13 cellular contexts compared by ENCODE assay signal in the genomic region with DNA sequence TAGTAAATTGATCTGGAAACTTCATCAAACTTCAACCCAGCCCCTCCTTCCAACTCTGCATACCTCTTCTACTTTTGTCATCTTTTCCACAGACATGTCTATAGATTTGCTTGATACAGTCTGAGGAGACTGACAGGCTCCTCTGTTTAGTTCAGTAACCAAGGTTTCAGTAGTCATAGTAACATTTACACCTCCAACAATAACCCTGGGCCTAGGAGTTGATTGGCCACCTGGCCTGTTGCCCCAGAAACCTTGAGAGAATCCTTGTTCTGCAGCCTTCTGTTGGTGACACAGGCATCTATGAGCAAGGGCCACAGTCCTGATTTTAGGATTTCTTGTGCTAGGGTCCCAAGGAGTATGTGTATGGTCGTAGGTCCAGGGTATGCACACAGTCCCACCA. TPM values are rescaled to one million over a fixed set of nuclear protein-coding genes. Genes with fewer than 3 reads are reported as not detected.
A peak's percentile ranks its signal among the peaks of the same experiment; 100 is the strongest.
DNase-seq lines count a peak whose midpoint lies in the region; ATAC-seq and TF ChIP-seq lines count a peak whose summit lies in the region.
"Had no signal": no experiment of that assay in that cellular context is flagged by ENCODE, and none has a peak within 500 bp of the region (broad histone marks: within the 10 kb centered on the region; RNA-seq: fewer than 3 reads in every experiment).

A gene (minus strand): TSS at position 122 of the 400 bp plus-strand sequence. CDS start 26 bp downstream, at position 96.

- H2AK5ac ChIP-seq in mesenchymal stem cell (ENCODE audit: low read length, severe bottlenecking) = no peak within 1 kb of the TSS

- peaks cover 9% of the 10 kb centered on the region; the same call in 1 of the 2 replicates for H4K20me1 ChIP-seq in GM23338 (replicated peaks; ENCODE audit: insufficient read depth)

- H3K23ac ChIP-seq in mesenchymal stem cell (ENCODE audit: low read length in 2 of 2) = no peak within 1 kb of the TSS

- POLR2A ChIA-PET in activated CD8-positive, alpha-beta T cell treated with anti-CD3 and anti-CD28 coated beads, Interleukin-2, amount 10 ng/mL, durations not matched to agents 7 days and 5 days (lab: Charles Lee) = no interaction called here
- POLR2A ChIA-PET in HEK293T (lab: Yijun Ruan, JAX) = interaction anchor here (0.6 kb wide), 1 partner anchor 76 kb away, joined by 5 read pairs; no protein-coding TSS in a partner anchor

- H3K9me2 ChIP-seq in GM23338 (ENCODE audit: insufficient read depth) = no peaks in the 10 kb centered on the region

- H3K27ac Mint-ChIP-seq in GM23338 = peak within 1 kb of the TSS; percentile 64; the same call in 1 of the 2 replicates
- H3K27ac Mint-ChIP-seq in activated CD8-positive, alpha-beta T cell treated with anti-CD3 and anti-CD28 coated beads, Interleukin-2, amount 10 ng/mL, durations not matched to agents 7 days and 5 days = peak within 1 kb of the TSS; percentile 47

- no peak within 1 kb of the TSS for H3K4ac ChIP-seq in mesenchymal stem cell (ENCODE audit: low read depth in 1 of 2, low read length in 2 of 2)

- H3K27me3 ChIP-seq in GM23338 (ENCODE audit: insufficient read depth) (no peaks in the 10 kb centered on the region), mesenchymal stem cell (ENCODE audit: control insufficient read depth in 1 of 2, insufficient read depth in 1 of 2, low read length in 2 of 2) (no peaks in the 10 kb centered on the region)
- H3K27me3 ChIP-seq: Peyer's patch had no signal

- H4K8ac ChIP-seq in mesenchymal stem cell (ENCODE audit: low read length) = no peak within 1 kb of the TSS

- H3K4me3 ChIP-seq in GM23338 = no peak within 1 kb of the TSS
- no peak within 1 kb of the TSS for H3K4me3 ChIP-seq in mesenchymal stem cell (ENCODE audit: insufficient read depth in 1 of 2, low read depth in 1 of 2, low read length in 2 of 2)
- H3K4me3 ChIP-seq: Peyer's patch had no signal

- no peak within 1 kb of the TSS for H2BK5ac ChIP-seq in mesenchymal stem cell (ENCODE audit: low read depth, low read length, poor library complexity, severe bottlenecking)

- WGBS in mesenchymal stem cell = 100% methylated on average over 1 of the region's 1 CpG

- no peak within 1 kb of the TSS for H2BK15ac ChIP-seq in mesenchymal stem cell (ENCODE audit: low read depth, poor library complexity, severe bottlenecking)

- H3K27me3 Mint-ChIP-seq in GM23338 (ENCODE audit: insufficient read depth, low read depth, poor library complexity) = peaks cover 4% of the 10 kb centered on the region
- H3K27me3 Mint-ChIP-seq in activated CD8-positive, alpha-beta T cell treated with anti-CD3 and anti-CD28 coated beads, Interleukin-2, amount 10 ng/mL, durations not matched to agents 7 days and 5 days (ENCODE audit: low read depth) = no peaks in the 10 kb centered on the region

- H3K4me1 ChIP-seq in GM23338 (ENCODE audit: insufficient read depth) (no peaks in the 10 kb centered on the region), mesenchymal stem cell (ENCODE audit: control insufficient read depth, insufficient read depth, low read depth, low read length) (no peaks in the 10 kb centered on the region)
- H3K4me1 ChIP-seq: Peyer's patch had no signal

- H2BK12ac ChIP-seq in mesenchymal stem cell (ENCODE audit: low read length in 2 of 2) = no peak within 1 kb of the TSS

- CTCF ChIA-PET in activated CD8-positive, alpha-beta T cell treated with anti-CD3 and anti-CD28 coated beads, Interleukin-2, amount 10 ng/mL, durations not matched to agents 7 days and 5 days (lab: Charles Lee) = no interaction called here
- CTCF ChIA-PET in HEK293T (lab: Yijun Ruan, JAX) = no interaction called here

- no peaks in the 10 kb centered on the region for H3K9me3 ChIP-seq in mesenchymal stem cell (ENCODE audit: control insufficient read depth, low read length)
- H3K9me3 ChIP-seq: Peyer's patch had no signal

- H3K36me3 ChIP-seq in GM23338 (ENCODE audit: insufficient read depth) = peaks cover 20% of the 10 kb centered on the region
- H3K36me3 ChIP-seq in mesenchymal stem cell (ENCODE audit: control insufficient read depth in 1 of 2, insufficient read depth in 2 of 2, low read depth in 1 of 2, low read length in 2 of 2) = peaks cover 43 to 57% of the 10 kb centered on the region in 2 experiments

- H3F3A ChIP-seq in GM23338 (replicated peaks; ENCODE audit: low read depth) = peaks cover 7% of the 10 kb centered on the region; the same call in 1 of the 2 replicates

- peak within 1 kb of the TSS; percentile 25 for H3K9ac ChIP-seq in mesenchymal stem cell (ENCODE audit: low read length)

- no peak within 1 kb of the TSS for H3K4me2 ChIP-seq in GM23338
- no peak within 1 kb of the TSS for H3K4me2 ChIP-seq in mesenchymal stem cell (ENCODE audit: low read length, poor library complexity, severe bottlenecking)

- H3K18ac ChIP-seq in mesenchymal stem cell (ENCODE audit: low read depth in 1 of 2, low read length in 2 of 2) = no peak within 1 kb of the TSS

- no peak for TF ChIP-seq CTCF in GM23338 (conservative IDR thresholded peaks at IDR 0.05; ENCODE audit: low read depth in 2 of 2)

- no peak within 1 kb of the TSS for H4K91ac ChIP-seq in mesenchymal stem cell (ENCODE audit: low read length)

- no peaks in the 10 kb centered on the region for H3K9me3 Mint-ChIP-seq in GM23338
- H3K9me3 Mint-ChIP-seq in activated CD8-positive, alpha-beta T cell treated with anti-CD3 and anti-CD28 coated beads, Interleukin-2, amount 10 ng/mL, durations not matched to agents 7 days and 5 days (ENCODE audit: insufficient read depth) = no peaks in the 10 kb centered on the region

- no peaks in the 10 kb centered on the region for H3K79me2 ChIP-seq in GM23338 (replicated peaks; ENCODE audit: insufficient read depth)

- peak; percentile 38; the same call in 1 of the 3 replicates for ATAC-seq in GM23338
- ATAC-seq in activated CD8-positive, alpha-beta T cell treated with anti-CD3 and anti-CD28 coated beads, Interleukin-2, amount 10 ng/mL, durations not matched to agents 7 days and 5 days = peak; percentile 71
- no peak for ATAC-seq in GM18861 (IDR thresholded peaks at IDR 0.05; ENCODE audit: unreplicated experiment)

- peaks cover 44% of the 10 kb centered on the region for H3K36me3 Mint-ChIP-seq in GM23338 (ENCODE audit: low read depth)
- peaks cover 41% of the 10 kb centered on the region for H3K36me3 Mint-ChIP-seq in activated CD8-positive, alpha-beta T cell treated with anti-CD3 and anti-CD28 coated beads, Interleukin-2, amount 10 ng/mL, durations not matched to agents 7 days and 5 days (ENCODE audit: low read depth)

- DNase-seq in NCI-H2029 (lab: John Stamatoyannopoulos, UW) (peak; percentile 15), NCI-H2029 treated with DMSO at 0.1 percent for 48 hours (lab: John Stamatoyannopoulos, UW) (no peak), GM23338 (ENCODE audit: low spot score) (peak; percentile 33), mesenchymal stem cell (peak; percentile 56), mesenteric fat pad (ENCODE audit: low spot score) (no peak), HEK293T (ENCODE audit: extremely low spot score) (no peak)
- DNase-seq in activated CD8-positive, alpha-beta T cell treated with anti-CD3 and anti-CD28 coated beads, Interleukin-2, amount 10 ng/mL, durations not matched to agents 7 days and 5 days = no peak
- DNase-seq: KBM-7 had no signal

- no peak within 1 kb of the TSS for H3K14ac ChIP-seq in mesenchymal stem cell (ENCODE audit: low read length in 2 of 2)

- H2AFZ ChIP-seq in GM23338 (no peak within 1 kb of the TSS), mesenchymal stem cell (ENCODE audit: low read depth, low read length) (no peak within 1 kb of the TSS)

- H2BK120ac ChIP-seq in mesenchymal stem cell (ENCODE audit: low read depth, low read length) = no peak within 1 kb of the TSS

- H3K4me1 Mint-ChIP-seq in GM23338 = no peaks in the 10 kb centered on the region
- H3K4me1 Mint-ChIP-seq in activated CD8-positive, alpha-beta T cell treated with anti-CD3 and anti-CD28 coated beads, Interleukin-2, amount 10 ng/mL, durations not matched to agents 7 days and 5 days (ENCODE audit: low read depth) = peaks cover 4% of the 10 kb centered on the region

- H3K4me3 Mint-ChIP-seq in GM23338 = no peak within 1 kb of the TSS
- no peak within 1 kb of the TSS for H3K4me3 Mint-ChIP-seq in activated CD8-positive, alpha-beta T cell treated with anti-CD3 and anti-CD28 coated beads, Interleukin-2, amount 10 ng/mL, durations not matched to agents 7 days and 5 days

- H3K27ac ChIP-seq in GM23338 (ENCODE audit: low read depth) = peak within 1 kb of the TSS; percentile 77; the same call in 1 of the 2 replicates
- no peak within 1 kb of the TSS for H3K27ac ChIP-seq in mesenchymal stem cell (ENCODE audit: low read length, poor library complexity, severe bottlenecking)
- H3K27ac ChIP-seq: Peyer's patch had no signal

- H3K79me1 ChIP-seq in mesenchymal stem cell (replicated peaks; ENCODE audit: low read length, poor library complexity, severe bottlenecking) = peaks cover 15% of the 10 kb centered on the region

TF ChIP-seq in GM23338, 12 proteins besides CTCF, POLR2A, EP300 and RAD21 (continues in another document):
- no peak for TF ChIP-seq POLR2AphosphoS5 (IDR thresholded peaks at IDR 0.05; ENCODE audit: low read depth)

TF ChIP-seq in HEK293T, 16 proteins besides CTCF, POLR2A, EP300 and RAD21:
- TF ChIP-seq ELF4 (IDR thresholded peaks at IDR 0.05) (no peak), FOXM1 (IDR thresholded peaks at IDR 0.05; ENCODE audit: borderline replicate concordance) (no peak), SUZ12 (IDR thresholded peaks at IDR 0.05) (no peak), L3MBTL2 (conservative IDR thresholded peaks at IDR 0.05) (no peak)

RNA-seq across cellular contexts. Expression of the gene that starts here (rescaled TPM):
- not detected in 2 replicates for total RNA-seq in GM23338 (2014; rRNA removed; shearing (Covaris generic))
- not detected in 2 replicates for polyA plus RNA-seq in GM23338 (2016; fragmentation: Nextera tagmentation; extraction: Ambion mirVana)
- total RNA-seq in activated CD8-positive, alpha-beta T cell treated with anti-CD3 and anti-CD28 coated beads, Interleukin-2, amount 10 ng/mL, durations not matched to agents 7 days and 5 days = not detected
- not detected for polyA plus RNA-seq in mesenchymal stem cell (2013, experiment 1 of 2)
- polyA plus RNA-seq in mesenchymal stem cell (2013, experiment 2 of 2) = not detected
- total RNA-seq in mesenteric fat pad = not detected
- total RNA-seq: fibroblast of lung, mononuclear cell, Peyer's patch had no signal
- polyA plus RNA-seq: AG04450, fibroblast of lung had no signal

Comparison
In these comparisons a context has a peak if more than half of its experiments do, and no peak if none do; other contexts are left out.
1. DNase-seq: peak in NCI-H2029 (single experiment) and mesenchymal stem cell (single experiment); none in NCI-H2029 treated with DMSO at 0.1 percent for 48 hours (single experiment), activated CD8-positive, alpha-beta T cell treated with anti-CD3 and anti-CD28 coated beads, Interleukin-2, amount 10 ng/mL, durations not matched to agents 7 days and 5 days (single experiment), mesenteric fat pad (single experiment) and HEK293T (single experiment).
2. Peak in DNase-seq, ATAC-seq and H3K27ac ChIP-seq in GM23338; RNA of the gene not detected or under 1 TPM.
3. Peak in ATAC-seq in activated CD8-positive, alpha-beta T cell treated with anti-CD3 and anti-CD28 coated beads, Interleukin-2, amount 10 ng/mL, durations not matched to agents 7 days and 5 days; RNA of the gene not detected or under 1 TPM.